8 cellular contexts compared by ENCODE assay signal in genomic region chrX:153953342-153953830, GRCh38. TPM values are rescaled to one million over a fixed set of nuclear protein-coding genes. Genes with fewer than 3 reads are reported as not detected.
DNase-seq lines count a peak whose midpoint lies in the region; ATAC-seq and TF ChIP-seq lines count a peak whose summit lies in the region.

No MANE protein-coding gene starts in this region.

- no peak for TF ChIP-seq POLR2A in thyroid gland (IDR thresholded peaks at IDR 0.05)

- POLR2A ChIA-PET in Panc1 (lab: Charles Lee), result no interaction called here

- BruUV-seq in Panc1 (replicated peaks; lab: Mats Ljungman, UMichigan), result no TSS peak

- no peak overlapping the region for H2AFZ ChIP-seq in osteoblast (ENCODE audit: low read length)

- H3K27ac ChIP-seq in Panc1 (ENCODE audit: low read length), result peak overlapping the region; percentile 57; the same call in 1 of the 2 replicates
- no peak overlapping the region for H3K27ac ChIP-seq in foreskin keratinocyte
- H3K27ac ChIP-seq in osteoblast (ENCODE audit: low read depth, low read length), result no peak overlapping the region
- no peak overlapping the region for H3K27ac ChIP-seq in thyroid gland

- no peaks in the 10 kb centered on the region for H3K79me2 ChIP-seq in osteoblast (ENCODE audit: insufficient read depth, low read length)

- intact Hi-C loops in Panc1 (cut with micrococcal nuclease; ENCODE audit: unreplicated experiment) (no loop called here), thyroid gland (cut with DNase I) (loop anchor here (5.0 to 10.0 kb wide), 2 partner anchors 186 to 419 kb away; no protein-coding TSS in a partner anchor)

- peak; percentile 68 for ATAC-seq in HG02852 (IDR thresholded peaks at IDR 0.05; ENCODE audit: unreplicated experiment)
- peak; percentile 60 for ATAC-seq in Panc1
- ATAC-seq in foreskin keratinocyte, result peak; percentile 52
- ATAC-seq in HG03432 (IDR thresholded peaks at IDR 0.05; ENCODE audit: unreplicated experiment), result no peak

- H3K4me3 ChIP-seq in Panc1 (ENCODE audit: low read depth in 2 of 2, low read length in 2 of 2) (no peak overlapping the region), osteoblast (ENCODE audit: insufficient read depth, low read length) (no peak overlapping the region), thyroid gland (replicated peaks in 1 of 3) (no peak overlapping the region)

- H3K27me3 ChIP-seq in Panc1 (ENCODE audit: control insufficient read depth, insufficient read depth, low read length), result no peaks in the 10 kb centered on the region
- no peaks in the 10 kb centered on the region for H3K27me3 ChIP-seq in foreskin keratinocyte
- no peaks in the 10 kb centered on the region for H3K27me3 ChIP-seq in osteoblast (ENCODE audit: insufficient read depth, low read length)
- H3K27me3 ChIP-seq in thyroid gland, result no peaks in the 10 kb centered on the region

- H3K36me3 ChIP-seq in Panc1 (ENCODE audit: control insufficient read depth, insufficient read depth, low read length), result peaks cover 2% of the 10 kb centered on the region
- H3K36me3 ChIP-seq in osteoblast (ENCODE audit: insufficient read depth, low read length), result peaks cover 75% of the 10 kb centered on the region
- peaks cover 68 to 83% of the 10 kb centered on the region in 2 donors for H3K36me3 ChIP-seq in thyroid gland

- peak; percentile 63 for DNase-seq in Daoy (ENCODE audit: low read depth)
- no peak for DNase-seq in Panc1 (ENCODE audit: low read depth, low spot score)
- DNase-seq in activated T-helper 9 cell treated with anti-CD3 and anti-CD28 coated beads, Interleukin-2, amount 50 U/mL, for 16 hours (ENCODE audit: low read depth), result peak; percentile 71
- no peak for DNase-seq in foreskin keratinocyte
- peak; percentile 99 for DNase-seq in osteoblast (ENCODE audit: insufficient read length, low spot score, missing footprints)
- peak; percentile 39 to 50 for DNase-seq in thyroid gland

- in situ Hi-C loops in Panc1 (cut with HindIII; ENCODE audit: low pct_unique_long_range_greater_than_20kb, low sequenced_read_pairs), result no loop called here

- H3K9me3 ChIP-seq in Panc1 (ENCODE audit: control insufficient read depth, insufficient read depth, low read depth, low read length) (no peaks in the 10 kb centered on the region), osteoblast (ENCODE audit: low read depth, low read length) (no peaks in the 10 kb centered on the region), thyroid gland (no peaks in the 10 kb centered on the region)

- TF ChIP-seq CTCF in Panc1 (IDR thresholded peaks at IDR 0.05), result no peak
- TF ChIP-seq CTCF in foreskin keratinocyte (conservative IDR thresholded peaks at IDR 0.05), result peak; percentile 80
- peak; percentile 91 for TF ChIP-seq CTCF in osteoblast (IDR thresholded peaks at IDR 0.05; ENCODE audit: extremely low read depth, low read depth, low read length)
- TF ChIP-seq CTCF in thyroid gland (IDR thresholded peaks at IDR 0.05), result peak; percentile 77 to 99 (median 87)

- peaks cover 10% of the 10 kb centered on the region for H3K4me1 ChIP-seq in Panc1 (ENCODE audit: control insufficient read depth, insufficient read depth, low read length)
- no peaks in the 10 kb centered on the region for H3K4me1 ChIP-seq in foreskin keratinocyte
- no peaks in the 10 kb centered on the region for H3K4me1 ChIP-seq in osteoblast (ENCODE audit: insufficient read depth, low read length)
- H3K4me1 ChIP-seq in thyroid gland, result no peaks in the 10 kb centered on the region

- CTCF ChIA-PET in Panc1 (lab: Charles Lee), result interaction anchor here (0.8 kb wide), 1 partner anchor 141 kb away, joined by 3 read pairs; no protein-coding TSS in a partner anchor

- 42% methylated on average over 7 of the region's 33 CpGs; no CpG with 5 or more reads in 1 of the 2 donors for WGBS in thyroid gland, 2 donors

- peaks cover 2% of the 10 kb centered on the region for H4K20me1 ChIP-seq in osteoblast (ENCODE audit: insufficient read depth, low read length)

- no peak overlapping the region for H3K4me2 ChIP-seq in osteoblast (ENCODE audit: insufficient read depth, low read length)

RNA-seq across cellular contexts. Expression of gene RENBP, which starts 8.9 kb away (rescaled TPM):
- total RNA-seq in Daoy (2014; rRNA removed; shearing (Covaris generic)), result 0.11 and 0.18 TPM in 2 replicates
- total RNA-seq in Panc1 (2021; ENCODE audit: unreplicated experiment) (0.62 TPM), foreskin keratinocyte (0.14 and 0.20 TPM in 2 replicates), osteoblast (6.5 TPM in 2 replicates), thyroid gland (10 to 100 TPM in 1 of 4 donors, 1 to 10 TPM in 3; 3.6 to 16.5 (median 4.4) TPM)
- 0.62 TPM for polyA plus RNA-seq in Panc1 (2012; ENCODE audit: insufficient read length)
- 0.19 and 0.36 TPM in 2 replicates for polyA plus RNA-seq in foreskin keratinocyte

RNA-seq across cellular contexts. Expression of gene HCFC1, which starts 18.2 kb away (rescaled TPM):
- total RNA-seq in Daoy (2014; rRNA removed; shearing (Covaris generic)), result 38.0 and 38.1 TPM in 2 replicates
- total RNA-seq in Panc1 (2021; ENCODE audit: unreplicated experiment) (113 TPM), foreskin keratinocyte (42.9 and 46.0 TPM in 2 replicates), osteoblast (22.1 and 24.6 TPM in 2 replicates), thyroid gland (100 to 1,000 TPM in 1 of 4 donors, 10 to 100 TPM in 3; 23.5 to 119 (median 52.3) TPM)
- 77.9 TPM for polyA plus RNA-seq in Panc1 (2012; ENCODE audit: insufficient read length)
- polyA plus RNA-seq in foreskin keratinocyte, result 22.0 and 23.2 TPM in 2 replicates

RNA-seq across cellular contexts. Expression of gene NAA10, which starts 18.5 kb away (rescaled TPM):
- 85.9 and 128 TPM in 2 replicates for total RNA-seq in Daoy (2014; rRNA removed; shearing (Covaris generic))
- 246 TPM for total RNA-seq in Panc1 (2021; ENCODE audit: unreplicated experiment)
- polyA plus RNA-seq in Panc1 (2012; ENCODE audit: insufficient read length), result 347 TPM
- total RNA-seq in foreskin keratinocyte, result 102 and 106 TPM in 2 replicates
- 227 and 235 TPM in 2 replicates for polyA plus RNA-seq in foreskin keratinocyte
- total RNA-seq in osteoblast, result 43.4 and 46.3 TPM in 2 replicates
- 10 to 100 TPM; 58.7 to 89.3 (median 69.7) TPM for total RNA-seq in thyroid gland

RNA-seq across cellular contexts. Expression of gene TMEM187, which starts 19.2 kb away (rescaled TPM):
- 0.86 and 1.5 TPM in 2 replicates for total RNA-seq in Daoy (2014; rRNA removed; shearing (Covaris generic))
- total RNA-seq in Panc1 (2021; ENCODE audit: unreplicated experiment) (15.7 TPM), foreskin keratinocyte (3.9 TPM in 2 replicates), osteoblast (6.9 and 8.5 TPM in 2 replicates), thyroid gland (10 to 100 TPM in 1 of 4 donors, 1 to 10 TPM in 3; 3.8 to 10.7 (median 8.7) TPM)
- polyA plus RNA-seq in Panc1 (2012; ENCODE audit: insufficient read length), result 19.7 TPM
- polyA plus RNA-seq in foreskin keratinocyte, result 5.0 and 5.4 TPM in 2 replicates

RNA-seq across cellular contexts. Expression of gene ARHGAP4, which starts 27.3 kb away (rescaled TPM):
- total RNA-seq in Daoy (2014; rRNA removed; shearing (Covaris generic)), result 2.2 and 2.6 TPM in 2 replicates
- total RNA-seq in Panc1 (2021; ENCODE audit: unreplicated experiment), result 225 TPM
- 297 TPM for polyA plus RNA-seq in Panc1 (2012; ENCODE audit: insufficient read length)
- total RNA-seq in foreskin keratinocyte, result 1.4 and 2.8 TPM in 2 replicates
- polyA plus RNA-seq in foreskin keratinocyte, result 1.8 and 2.1 TPM in 2 replicates
- 0.88 and 1.4 TPM in 2 replicates for total RNA-seq in osteoblast
- total RNA-seq in thyroid gland, result 10 to 100 TPM in 2 of 4 donors, 1 to 10 TPM in 2; 6.5 to 37.0 (median 12.2) TPM

Comparison
In these comparisons a context has a peak if more than half of its experiments do, and no peak if none do; other contexts are left out.
1. DNase-seq: peak in Daoy (single experiment), activated T-helper 9 cell treated with anti-CD3 and anti-CD28 coated beads, Interleukin-2, amount 50 U/mL, for 16 hours (single experiment), osteoblast (single experiment) and thyroid gland (2 of 2); none in Panc1 (single experiment) and foreskin keratinocyte (0 of 2).